Comparison of ENCODE assay signal across 7 cellular contexts in the genomic region with DNA sequence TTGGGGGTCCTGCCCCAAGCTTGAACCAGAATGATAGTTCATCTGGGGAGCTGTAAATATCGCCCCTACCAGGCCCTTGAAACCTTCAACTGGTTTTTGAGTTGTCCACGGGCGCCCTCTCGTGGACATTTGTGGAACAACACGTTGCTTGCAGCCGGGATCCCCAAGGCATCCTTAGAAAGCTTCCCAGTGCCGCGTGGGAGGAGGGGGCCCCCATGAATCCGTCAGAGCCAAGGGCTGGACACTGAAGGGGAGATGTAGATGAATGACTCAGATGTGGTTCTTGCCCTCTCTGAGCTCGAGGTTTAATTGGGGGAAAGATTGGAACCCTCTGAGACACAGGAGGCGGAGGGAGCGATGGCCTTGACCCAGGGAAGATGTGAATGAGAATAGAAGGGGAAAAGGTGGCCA.
A peak's percentile ranks its signal among the peaks of the same experiment; 100 is the strongest.
DNase-seq lines count a peak whose midpoint lies in the region; ATAC-seq and TF ChIP-seq lines count a peak whose summit lies in the region.

No MANE protein-coding gene starts in this region.

- peak; percentile 83 for TF ChIP-seq CTCF in GM12875 (IDR thresholded peaks at IDR 0.05; ENCODE audit: borderline replicate concordance, insufficient read depth, low read depth, low read length)
- peak; percentile 93 for TF ChIP-seq CTCF in VCaP (conservative IDR thresholded peaks at IDR 0.05)
- TF ChIP-seq CTCF in brain microvascular endothelial cell (IDR thresholded peaks at IDR 0.05; ENCODE audit: low read depth, low read length, missing control alignments) = peak; percentile 85

- H3K4me3 ChIP-seq in GM12875 (ENCODE audit: low read depth, low read length) (no peak overlapping the region), brain microvascular endothelial cell (ENCODE audit: low read depth, low read length) (no peak overlapping the region)

- no peaks in the 10 kb centered on the region for H3K27me3 ChIP-seq in brain microvascular endothelial cell (replicated peaks)

- DNase-seq in MV-4-11 (lab: John Stamatoyannopoulos, UW) (peak; percentile 44), brain microvascular endothelial cell (peak; percentile 63), islet precursor cell (peak; percentile 75)
- DNase-seq in stimulated activated CD4-positive, alpha-beta T cell treated with anti-CD3 and anti-CD28 coated beads, Interleukin-1b, Interleukin-23, amount 100 ng/mL, for 1 hour (ENCODE audit: low read depth in 2 of 2) = peak; percentile 30 to 60

- in situ Hi-C loops in brain microvascular endothelial cell (cut with HindIII; ENCODE audit: low pct_ligation_motif_present, low sequenced_read_pairs) = no loop called here

- H3K27ac ChIP-seq in VCaP (no peak overlapping the region), brain microvascular endothelial cell (no peak overlapping the region)

- ATAC-seq in HG02981 (IDR thresholded peaks at IDR 0.05; ENCODE audit: unreplicated experiment) = no peak

- no peaks in the 10 kb centered on the region for H3K36me3 ChIP-seq in brain microvascular endothelial cell (replicated peaks)
